In genomic region chr2:235827585-235827992, GRCh38 we compare ENCODE assay signal across 1 cellular context.
TF ChIP-seq lines count a peak whose summit lies in the region.

No MANE protein-coding gene starts in this region.

TF ChIP-seq in HCT116, 20 proteins besides CTCF, POLR2A, EP300 and RAD21 (continued from another document):
- TF ChIP-seq, protein P1, sequence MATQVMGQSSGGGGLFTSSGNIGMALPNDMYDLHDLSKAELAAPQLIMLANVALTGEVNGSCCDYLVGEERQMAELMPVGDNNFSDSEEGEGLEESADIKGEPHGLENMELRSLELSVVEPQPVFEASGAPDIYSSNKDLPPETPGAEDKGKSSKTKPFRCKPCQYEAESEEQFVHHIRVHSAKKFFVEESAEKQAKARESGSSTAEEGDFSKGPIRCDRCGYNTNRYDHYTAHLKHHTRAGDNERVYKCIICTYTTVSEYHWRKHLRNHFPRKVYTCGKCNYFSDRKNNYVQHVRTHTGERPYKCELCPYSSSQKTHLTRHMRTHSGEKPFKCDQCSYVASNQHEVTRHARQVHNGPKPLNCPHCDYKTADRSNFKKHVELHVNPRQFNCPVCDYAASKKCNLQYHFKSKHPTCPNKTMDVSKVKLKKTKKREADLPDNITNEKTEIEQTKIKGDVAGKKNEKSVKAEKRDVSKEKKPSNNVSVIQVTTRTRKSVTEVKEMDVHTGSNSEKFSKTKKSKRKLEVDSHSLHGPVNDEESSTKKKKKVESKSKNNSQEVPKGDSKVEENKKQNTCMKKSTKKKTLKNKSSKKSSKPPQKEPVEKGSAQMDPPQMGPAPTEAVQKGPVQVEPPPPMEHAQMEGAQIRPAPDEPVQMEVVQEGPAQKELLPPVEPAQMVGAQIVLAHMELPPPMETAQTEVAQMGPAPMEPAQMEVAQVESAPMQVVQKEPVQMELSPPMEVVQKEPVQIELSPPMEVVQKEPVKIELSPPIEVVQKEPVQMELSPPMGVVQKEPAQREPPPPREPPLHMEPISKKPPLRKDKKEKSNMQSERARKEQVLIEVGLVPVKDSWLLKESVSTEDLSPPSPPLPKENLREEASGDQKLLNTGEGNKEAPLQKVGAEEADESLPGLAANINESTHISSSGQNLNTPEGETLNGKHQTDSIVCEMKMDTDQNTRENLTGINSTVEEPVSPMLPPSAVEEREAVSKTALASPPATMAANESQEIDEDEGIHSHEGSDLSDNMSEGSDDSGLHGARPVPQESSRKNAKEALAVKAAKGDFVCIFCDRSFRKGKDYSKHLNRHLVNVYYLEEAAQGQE (IDR thresholded peaks at IDR 0.05; ENCODE audit: low read depth), result no peak
- TF ChIP-seq CBX3 (IDR thresholded peaks at IDR 0.05; ENCODE audit: low read depth), result no peak
- TF ChIP-seq SIN3A (IDR thresholded peaks at IDR 0.05; ENCODE audit: low read depth), result no peak
- no peak for TF ChIP-seq YY1 (IDR thresholded peaks at IDR 0.05; ENCODE audit: extremely low read depth, insufficient replicate concordance, low read depth, low read length)
- peak; percentile 76 for TF ChIP-seq FOSL1 (IDR thresholded peaks at IDR 0.05; ENCODE audit: low read depth)
- no peak for TF ChIP-seq ZFX (IDR thresholded peaks at IDR 0.05)
- TF ChIP-seq EZH2 (IDR thresholded peaks at IDR 0.05), result no peak
- TF ChIP-seq POLR2AphosphoS5 (IDR thresholded peaks at IDR 0.05; ENCODE audit: low read depth, low read length), result 0 out of 2 replicates have a peak, but pooled peaks have one; percentile 23
- TF ChIP-seq CEBPB (IDR thresholded peaks at IDR 0.05; ENCODE audit: low read depth), result no peak
